Comparison of ENCODE assay signal across 1 cellular context in genomic region chr15:88938802-88939485, GRCh38.
A peak's percentile ranks its signal among the peaks of the same experiment; 100 is the strongest.
TF ChIP-seq lines count a peak whose summit lies in the region.

No MANE protein-coding gene starts in this region.

TF ChIP-seq in K562, 482 proteins besides CTCF, POLR2A, EP300 and RAD21 (continues in another document):
- no peak for TF ChIP-seq SRSF9 (IDR thresholded peaks at IDR 0.05; ENCODE audit: borderline replicate concordance, low read depth, low read length)
- 0 out of 4 replicates have a peak, but pooled peaks of 1 of the 2 experiments have one; percentile 27 for TF ChIP-seq MNT (conservative IDR thresholded peaks at IDR 0.05)
- peak; percentile 89 for TF ChIP-seq SPI1 (IDR thresholded peaks at IDR 0.05; ENCODE audit: borderline replicate concordance, low read depth, low read length)
- peak; percentile 50 for TF ChIP-seq TAF1 (IDR thresholded peaks at IDR 0.05; ENCODE audit: control insufficient read depth, extremely low read depth, insufficient read depth, low read length, severe bottlenecking)
- no peak for TF ChIP-seq BCL6 (CRISPR knock-in tag; IDR thresholded peaks at IDR 0.05)
- no peak for TF ChIP-seq POLR2AphosphoS2 (IDR thresholded peaks at IDR 0.05; ENCODE audit: low read length)
- TF ChIP-seq IRF2 (CRISPR knock-in tag; IDR thresholded peaks at IDR 0.05) = no peak
- TF ChIP-seq KLF1 (tag; IDR thresholded peaks at IDR 0.05) = 0 out of 2 replicates have a peak, but pooled peaks have one; percentile 37
- no peak for TF ChIP-seq BDP1 (IDR thresholded peaks at IDR 0.05; ENCODE audit: insufficient read depth, insufficient read length)
- TF ChIP-seq NR4A1 (CRISPR knock-in tag; IDR thresholded peaks at IDR 0.05) = no peak
- peak; percentile 93; the same call in 1 of the 2 replicates for TF ChIP-seq NR4A1 (tag; IDR thresholded peaks at IDR 0.05)
- peak; percentile 16; the same call in 1 of the 2 replicates for TF ChIP-seq E2F3 (CRISPR knock-in tag; IDR thresholded peaks at IDR 0.05)
- TF ChIP-seq SOX6 (IDR thresholded peaks at IDR 0.05) = peak; percentile 71
- TF ChIP-seq ZNF76 (CRISPR knock-in tag; IDR thresholded peaks at IDR 0.05; ENCODE audit: borderline replicate concordance) = peak; percentile 44; the same call in 1 of the 2 replicates
- no peak for TF ChIP-seq CHD4 (IDR thresholded peaks at IDR 0.05; ENCODE audit: insufficient read depth, insufficient replicate concordance, low read depth, low read length, poor library complexity, severe bottlenecking)
- TF ChIP-seq MAX (CRISPR knock-in tag; IDR thresholded peaks at IDR 0.05) = peak; percentile 76
- TF ChIP-seq ZBTB11 (CRISPR knock-in tag; IDR thresholded peaks at IDR 0.05) = peak in 1 of 3 experiments; percentile 74; a peak in 2 of 6 replicates
- 0 out of 2 replicates have a peak, but pooled peaks have one; percentile 4 for TF ChIP-seq PTTG1 (tag; IDR thresholded peaks at IDR 0.05; ENCODE audit: low read depth)
- peak; percentile 71; the same call in 1 of the 2 replicates for TF ChIP-seq SMARCE1 (IDR thresholded peaks at IDR 0.05)
- no peak for TF ChIP-seq ZNF431 (CRISPR knock-in tag; IDR thresholded peaks at IDR 0.05)
- no peak for TF ChIP-seq PPARD (CRISPR knock-in tag; IDR thresholded peaks at IDR 0.05)
- peak; percentile 89 for TF ChIP-seq ZNF316 (IDR thresholded peaks at IDR 0.05)
- no peak for TF ChIP-seq SAFB (IDR thresholded peaks at IDR 0.05; ENCODE audit: borderline replicate concordance, low read depth, low read length)
- no peak for TF ChIP-seq TCF7 (IDR thresholded peaks at IDR 0.05; ENCODE audit: borderline replicate concordance)
- TF ChIP-seq JUN (IDR thresholded peaks at IDR 0.05; ENCODE audit: borderline replicate concordance, low read depth, low read length) = no peak
- TF ChIP-seq JUN (CRISPR knock-in tag; IDR thresholded peaks at IDR 0.05; ENCODE audit: borderline replicate concordance) = peak; percentile 64; the same call in 1 of the 2 replicates
- TF ChIP-seq USF2 (CRISPR knock-in tag; IDR thresholded peaks at IDR 0.05) = no peak
- TF ChIP-seq RFX5 (IDR thresholded peaks at IDR 0.05; ENCODE audit: low read depth, low read length) = no peak
- no peak for TF ChIP-seq NFXL1 (CRISPR knock-in tag; IDR thresholded peaks at IDR 0.05)
- TF ChIP-seq PATZ1 (CRISPR knock-in tag; IDR thresholded peaks at IDR 0.05; ENCODE audit: borderline replicate concordance) = no peak
- TF ChIP-seq STAT5B (CRISPR knock-in tag; IDR thresholded peaks at IDR 0.05) = no peak
- TF ChIP-seq CEBPZ (IDR thresholded peaks at IDR 0.05; ENCODE audit: borderline replicate concordance, low read depth, low read length) = no peak
- TF ChIP-seq CBFA2T3 (IDR thresholded peaks at IDR 0.05) = peak; percentile 19; the same call in 1 of the 2 replicates
- peak; percentile 51; the same call in 1 of the 2 replicates for TF ChIP-seq DIDO1 (tag; IDR thresholded peaks at IDR 0.05; ENCODE audit: low read depth)
- no peak for TF ChIP-seq ARID4B (CRISPR knock-in tag; IDR thresholded peaks at IDR 0.05)
- TF ChIP-seq MLLT1 (IDR thresholded peaks at IDR 0.05) = no peak
- TF ChIP-seq ZKSCAN8 (CRISPR knock-in tag; IDR thresholded peaks at IDR 0.05) = peak; percentile 72
- no peak for TF ChIP-seq CBFA2T2 (conservative IDR thresholded peaks at IDR 0.05)
- peak; percentile 93 for TF ChIP-seq ETV1 (tag; conservative IDR thresholded peaks at IDR 0.05; ENCODE audit: low read depth)
- TF ChIP-seq TBP (optimal IDR thresholded peaks at IDR 0.05; ENCODE audit: low read depth, low read length) = peak; percentile 47
- TF ChIP-seq ZNF583 (CRISPR knock-in tag; IDR thresholded peaks at IDR 0.05) = peak; percentile 64
- no peak for TF ChIP-seq NELFE (IDR thresholded peaks at IDR 0.05; ENCODE audit: insufficient read depth, insufficient read length)
- no peak for TF ChIP-seq SAP30 (IDR thresholded peaks at IDR 0.05; ENCODE audit: borderline replicate concordance, insufficient read depth, low read depth, low read length, poor library complexity, severe bottlenecking)
- TF ChIP-seq ATF7 (IDR thresholded peaks at IDR 0.05) = peak; percentile 76
- TF ChIP-seq MAFK (IDR thresholded peaks at IDR 0.05; ENCODE audit: low read length) = peak; percentile 13; the same call in 1 of the 2 replicates
- TF ChIP-seq CREBBP (IDR thresholded peaks at IDR 0.05; ENCODE audit: low read depth, low read length) = no peak
- no peak for TF ChIP-seq GATA2 (CRISPR knock-in tag; IDR thresholded peaks at IDR 0.05)
- peak; percentile 63 for TF ChIP-seq SUPT5H (IDR thresholded peaks at IDR 0.05)
- TF ChIP-seq SNIP1 (IDR thresholded peaks at IDR 0.05; ENCODE audit: low read depth) = no peak
